Comparison of ENCODE assay signal across 1 cellular context in the genomic region with DNA sequence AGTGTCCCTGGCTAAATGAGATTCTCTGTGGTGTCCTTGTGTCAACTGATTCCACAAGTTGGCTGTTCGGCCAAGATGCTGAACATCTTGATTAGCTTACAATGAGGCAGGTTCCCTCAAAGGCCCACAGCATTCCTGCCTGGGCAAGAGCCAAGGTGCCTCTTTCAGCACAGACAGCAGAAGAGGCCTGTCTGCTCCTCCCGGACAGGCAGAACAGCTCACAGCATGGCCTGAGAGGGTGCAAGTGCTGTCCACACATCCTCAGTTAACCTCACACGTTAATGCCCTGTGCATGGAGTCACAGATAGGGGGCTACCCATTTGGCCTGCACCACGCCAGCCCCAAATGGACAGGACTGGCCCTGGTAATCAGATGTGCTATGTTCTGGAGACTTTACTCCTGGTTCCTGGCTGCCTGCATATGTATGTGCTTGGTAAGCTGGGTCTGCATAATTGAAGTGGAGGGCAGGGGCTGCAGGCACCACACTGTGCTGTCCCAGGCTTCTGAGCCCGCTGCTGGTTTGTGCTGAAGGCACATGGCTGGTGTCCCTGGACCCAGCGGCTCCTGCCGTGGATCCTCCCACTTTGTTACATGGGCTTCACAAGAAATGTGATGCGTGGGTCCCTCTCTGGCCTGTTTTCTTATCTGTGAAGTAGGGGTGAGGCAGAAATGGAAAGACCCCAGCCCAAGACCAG.
TF ChIP-seq lines count a peak whose summit lies in the region.

No MANE protein-coding gene starts in this region.

TF ChIP-seq in IMR-90, 13 proteins besides CTCF, POLR2A, EP300 and RAD21:
- TF ChIP-seq CEBPB (IDR thresholded peaks at IDR 0.05; ENCODE audit: low read depth, low read length): no peak
- TF ChIP-seq MAFK (IDR thresholded peaks at IDR 0.05; ENCODE audit: low read depth, low read length): no peak
- no peak for TF ChIP-seq RCOR1 (IDR thresholded peaks at IDR 0.05; ENCODE audit: insufficient replicate concordance, low read length)
- no peak for TF ChIP-seq MAZ (IDR thresholded peaks at IDR 0.05; ENCODE audit: borderline replicate concordance, low read depth, low read length)
- TF ChIP-seq NFE2L2 (IDR thresholded peaks at IDR 0.05; ENCODE audit: low read depth, low read length): no peak
- no peak for TF ChIP-seq RFX5 (IDR thresholded peaks at IDR 0.05; ENCODE audit: low read depth, low read length)
- no peak for TF ChIP-seq BHLHE40 (IDR thresholded peaks at IDR 0.05; ENCODE audit: low read depth, low read length)
